ENCODE assay signal across 26 cellular contexts in the genomic region with DNA sequence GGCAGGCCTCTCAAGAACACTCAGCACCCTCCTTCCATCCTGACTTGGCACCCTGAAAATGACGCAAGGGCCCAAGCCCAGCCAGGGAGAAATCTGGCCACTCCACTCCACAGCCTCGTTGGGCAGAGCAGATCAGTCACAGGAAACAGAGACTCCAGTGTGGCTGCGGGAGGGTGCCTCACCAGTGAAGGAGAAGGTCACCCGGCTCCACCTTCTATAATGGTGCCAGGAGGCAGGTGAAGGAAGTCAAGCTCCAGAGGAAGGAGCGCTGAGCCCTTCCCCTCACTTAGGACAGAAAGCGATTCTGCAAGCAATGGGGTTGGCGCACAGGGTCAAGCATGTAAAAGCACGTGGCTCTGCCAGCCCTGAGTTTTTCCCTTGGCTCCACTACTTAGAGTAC. TPM values are rescaled to one million over a fixed set of nuclear protein-coding genes. Genes with fewer than 3 reads are reported as not detected.
DNase-seq lines count a peak whose midpoint lies in the region; ATAC-seq, FAIRE-seq and TF ChIP-seq lines count a peak whose summit lies in the region.
"Had no signal": no experiment of that assay in that cellular context is flagged by ENCODE, and none has a peak within 500 bp of the region (broad histone marks: within the 10 kb centered on the region; RNA-seq: fewer than 3 reads in every experiment).

No MANE protein-coding gene starts in this region.

- H3K4me2 ChIP-seq in HepG2 (ENCODE audit: low read depth, low read length) = no peak overlapping the region
- H3K4me2 ChIP-seq: BLaER1 treated with 17β-estradiol and CSF1 and Interleukin-3, amounts not matched to agents 10 nM and 100 nM had no signal

- no peaks in the 10 kb centered on the region for H3K36me3 ChIP-seq in HepG2 (replicated peaks in 1 of 2; ENCODE audit: control insufficient read depth in 1 of 2, insufficient read depth in 2 of 2, low read length in 2 of 2)
- no peaks in the 10 kb centered on the region for H3K36me3 ChIP-seq in right lobe of liver
- no peaks in the 10 kb centered on the region for H3K36me3 ChIP-seq in left lung
- no peaks in the 10 kb centered on the region for H3K36me3 ChIP-seq in sigmoid colon
- H3K36me3 ChIP-seq in small intestine (ENCODE audit: control insufficient read depth in 2 of 2, insufficient read depth in 2 of 2, low read length in 2 of 2) = no peaks in the 10 kb centered on the region
- H3K36me3 ChIP-seq: BLaER1 treated with 17β-estradiol and CSF1 and Interleukin-3, amounts not matched to agents 10 nM and 100 nM; MG63 had no signal

- POLR2A ChIA-PET in HepG2 (lab: Yijun Ruan, JAX) = no interaction called here

- H3K27ac ChIP-seq in HepG2 (ENCODE audit: extremely low read length, insufficient read depth, low read length) (no peak overlapping the region), right lobe of liver (no peak overlapping the region), left lung (no peak overlapping the region), sigmoid colon (no peak overlapping the region), small intestine (ENCODE audit: low read depth in 1 of 2, low read length in 1 of 2) (no peak overlapping the region)
- H3K27ac ChIP-seq: BLaER1 treated with 17β-estradiol and CSF1 and Interleukin-3, amounts not matched to agents 10 nM and 100 nM; GM23248 had no signal

- H3K4me1 ChIP-seq in HepG2 (ENCODE audit: insufficient read depth, low read length) (no peaks in the 10 kb centered on the region), right lobe of liver (no peaks in the 10 kb centered on the region), left lung (no peaks in the 10 kb centered on the region), sigmoid colon (no peaks in the 10 kb centered on the region), small intestine (ENCODE audit: control insufficient read depth in 2 of 2, insufficient read depth in 1 of 2, low read depth in 1 of 2, low read length in 1 of 2) (no peaks in the 10 kb centered on the region)

- H3K9me3 ChIP-seq in HepG2 (ENCODE audit: low read length) (no peaks in the 10 kb centered on the region), right lobe of liver (no peaks in the 10 kb centered on the region), left lung (no peaks in the 10 kb centered on the region), sigmoid colon (no peaks in the 10 kb centered on the region), small intestine (ENCODE audit: control insufficient read depth, low read depth) (no peaks in the 10 kb centered on the region)
- H3K9me3 ChIP-seq: BLaER1 treated with 17β-estradiol and CSF1 and Interleukin-3, amounts not matched to agents 10 nM and 100 nM; MG63 had no signal

- TF ChIP-seq CTCF in HepG2 (CRISPR knock-in tag; IDR thresholded peaks at IDR 0.05) = no peak
- no peak for TF ChIP-seq CTCF in right lobe of liver (IDR thresholded peaks at IDR 0.05)
- no peak for TF ChIP-seq CTCF in left lung (IDR thresholded peaks at IDR 0.05)
- TF ChIP-seq CTCF in sigmoid colon (IDR thresholded peaks at IDR 0.05) = no peak

- no peak for TF ChIP-seq EP300 in HepG2 (IDR thresholded peaks at IDR 0.05; ENCODE audit: low read depth in 2 of 2, low read length in 2 of 2)
- TF ChIP-seq EP300 in HepG2 (CRISPR knock-in tag; IDR thresholded peaks at IDR 0.05; ENCODE audit: borderline replicate concordance) = no peak
- no peak for TF ChIP-seq EP300 in sigmoid colon (IDR thresholded peaks at IDR 0.05)

- no peak for TF ChIP-seq RAD21 in HepG2 (CRISPR knock-in tag; IDR thresholded peaks at IDR 0.05)

- WGBS in HepG2 (ENCODE audit: low lambda C conversion rate) = 58% methylated on average over 8 of the region's 8 CpGs
- WGBS in right lobe of liver (ENCODE audit: insufficient coverage, low coverage, low lambda C conversion rate, missing lambda C conversion rate) = 94% methylated on average over 3 of the region's 8 CpGs
- WGBS in sigmoid colon, 2 donors = 84 to 86% methylated on average over 8 of the region's 8 CpGs
- 77 to 82% (median 79%) methylated on average over 8 of the region's 8 CpGs for WGBS in small intestine, 3 donors

- H3K79me2 ChIP-seq in HepG2 (ENCODE audit: insufficient read depth, low read length) = no peaks in the 10 kb centered on the region

- intact Hi-C loops in HepG2 (cut with micrococcal nuclease; ENCODE audit: unreplicated experiment) = no loop called here
- intact Hi-C loops in right lobe of liver (cut with DNase I) = no loop called here
- intact Hi-C loops in left lung (cut with DNase I) = no loop called here
- intact Hi-C loops in sigmoid colon (cut with DNase I) = no loop called here

- H2AFZ ChIP-seq in HepG2 (ENCODE audit: low read length) = no peak overlapping the region
- H2AFZ ChIP-seq: GM23248 had no signal

- in situ Hi-C loops in HepG2 (cut with HindIII; ENCODE audit: extremely low pct_ligation_motif_present, low pct_unique_long_range_greater_than_20kb) = no loop called here

- H3K4me3 ChIP-seq in HepG2 (replicated peaks in 1 of 3; ENCODE audit: insufficient read depth in 1 of 3, low read depth in 2 of 3, low read length in 3 of 3) (no peak overlapping the region), right lobe of liver (no peak overlapping the region), left lung (no peak overlapping the region), sigmoid colon (no peak overlapping the region), small intestine (ENCODE audit: low read depth in 1 of 2, low read length in 2 of 2) (no peak overlapping the region)
- H3K4me3 ChIP-seq: BLaER1 treated with 17β-estradiol and CSF1 and Interleukin-3, amounts not matched to agents 10 nM and 100 nM; GM12878; GM23248; MG63 had no signal

- no peak for ATAC-seq in HepG2
- ATAC-seq in right lobe of liver = no peak
- peak; percentile 87 for ATAC-seq in left lung
- ATAC-seq: CD8-positive, alpha-beta T cell; GM12878; HCT116 had no signal

- CTCF ChIA-PET in HepG2 (lab: Yijun Ruan, JAX; ENCODE audit: low intra/inter-chr PET ratio, low total read pairs) = no interaction called here

- no peak for DNase-seq in HepG2 (ENCODE audit: low spot score)
- DNase-seq in right lobe of liver = no peak
- DNase-seq in left lung = peak in 1 of 2 donors; percentile 77
- DNase-seq in sigmoid colon = peak; percentile 49
- no peak for DNase-seq in small intestine
- DNase-seq in Ammon's horn (ENCODE audit: low spot score) = no peak
- no peak for DNase-seq in H54 (ENCODE audit: insufficient read length, low spot score)
- DNase-seq: Calu3, DMS53, EL, GM23248, Kasumi-1, MG63, NCI-H1092 treated with DMSO at 0.1 percent for 48 hours, NCI-H2081 treated with DMSO at 0.1 percent for 48 hours, NCI-H2227 treated with DMSO at 0.1 percent for 48 hours, NCI-H510A treated with DMSO at 0.1 percent for 48 hours, NCI-H82, OCI-M1, Right ventricle myocardium superior had no signal

- no peaks in the 10 kb centered on the region for H4K20me1 ChIP-seq in HepG2 (ENCODE audit: insufficient read depth, low read length)
- H4K20me1 ChIP-seq: BLaER1 treated with 17β-estradiol and CSF1 and Interleukin-3, amounts not matched to agents 10 nM and 100 nM had no signal

- peaks cover 2 to 28% of the 10 kb centered on the region in 2 experiments; a peak in 2 of 5 replicates for H3K27me3 ChIP-seq in HepG2 (ENCODE audit: control insufficient read depth in 1 of 2, insufficient read depth in 2 of 2, low read length in 2 of 2)
- H3K27me3 ChIP-seq in right lobe of liver = no peaks in the 10 kb centered on the region
- H3K27me3 ChIP-seq in left lung = no peaks in the 10 kb centered on the region
- H3K27me3 ChIP-seq in sigmoid colon = no peaks in the 10 kb centered on the region
- no peaks in the 10 kb centered on the region for H3K27me3 ChIP-seq in small intestine (ENCODE audit: control insufficient read depth in 2 of 2, insufficient read depth in 2 of 2, low read length in 2 of 2)
- H3K27me3 ChIP-seq: BLaER1 treated with 17β-estradiol and CSF1 and Interleukin-3, amounts not matched to agents 10 nM and 100 nM; MG63 had no signal

- FAIRE-seq in HepG2 (lab: Jason Lieb, UNC) = no peak
- no peak for FAIRE-seq in small intestine (lab: Jason Lieb, UNC)
- no peak for FAIRE-seq in H54 (lab: Jason Lieb, UNC)
- FAIRE-seq: GM12878, GM19239 had no signal

- no TSS peak for BruUV-seq in HepG2 (replicated peaks; lab: Mats Ljungman, UMichigan)

- no peak for TF ChIP-seq POLR2A in HepG2 (IDR thresholded peaks at IDR 0.05; ENCODE audit: insufficient read depth in 1 of 2, low read depth in 2 of 2, low read length in 2 of 2)
- no peak for TF ChIP-seq POLR2A in right lobe of liver (IDR thresholded peaks at IDR 0.05)
- TF ChIP-seq POLR2A in sigmoid colon (IDR thresholded peaks at IDR 0.05) = no peak
- no peak for TF ChIP-seq POLR2A in H54 (IDR thresholded peaks at IDR 0.05; ENCODE audit: low read depth, low read length)

- no peak overlapping the region for H3K9ac ChIP-seq in HepG2 (ENCODE audit: insufficient read depth, low read depth, low read length)
- H3K9ac ChIP-seq: BLaER1 treated with 17β-estradiol and CSF1 and Interleukin-3, amounts not matched to agents 10 nM and 100 nM; GM23248 had no signal

RNA-seq across cellular contexts. Expression of a gene that starts 35.3 kb away (rescaled TPM):
- 0.15 TPM in 1 of 2 replicates, not detected in the other for total RNA-seq in HepG2 (2016; rRNA removed; fragmentation: Illumina TruSeq; extraction: Trizol)
- total RNA-seq in HepG2 (2016; cell fraction: cytosol; rRNA removed; fragmentation: Illumina TruSeq; extraction: Trizol; ENCODE audit: low read depth) = 0.09 TPM in 1 of 2 replicates, not detected in the other
- total RNA-seq in HepG2 (2016; cell fraction: insoluble cytoplasmic fraction; rRNA removed; fragmentation: Illumina TruSeq; extraction: Trizol) = 0.13 and 0.16 TPM in 2 replicates
- 0.14 and 0.28 TPM in 2 replicates for total RNA-seq in HepG2 (2016; cell fraction: membrane; rRNA removed; fragmentation: Illumina TruSeq; extraction: Trizol)
- 0.16 and 0.19 TPM in 2 replicates for total RNA-seq in HepG2 (2016; cell fraction: nucleus; rRNA removed; fragmentation: Illumina TruSeq; extraction: Trizol)
- polyA plus RNA-seq in HepG2 (2011; rRNA removed) = 0.14 and 0.26 TPM in 2 replicates
- polyA plus RNA-seq in HepG2 (2011; cell fraction: cytosol; rRNA removed) = 0.08 and 0.11 TPM in 2 replicates
- polyA plus RNA-seq in HepG2 (2011; cell fraction: nucleus; rRNA removed) = 0.21 and 0.26 TPM in 2 replicates
- polyA plus RNA-seq in HepG2 (2012) = 0.20 and 0.24 TPM in 2 replicates
- 0.05 and 0.06 TPM in 2 replicates for polyA plus RNA-seq in HepG2 (2016; cell fraction: cytosol; fragmentation: Illumina TruSeq; extraction: Trizol; ENCODE audit: low read depth)
- 0.09 and 0.11 TPM in 2 replicates for polyA plus RNA-seq in HepG2 (2016; cell fraction: insoluble cytoplasmic fraction; fragmentation: Illumina TruSeq; extraction: Trizol; ENCODE audit: low read depth)
- polyA plus RNA-seq in HepG2 (2016; cell fraction: membrane; fragmentation: Illumina TruSeq; extraction: Trizol; ENCODE audit: low read depth) = 0.08 and 0.10 TPM in 2 replicates
- polyA plus RNA-seq in HepG2 (2016; cell fraction: nucleus; fragmentation: Illumina TruSeq; extraction: Trizol; ENCODE audit: insufficient read depth, low read depth) = 0.27 and 0.83 TPM in 2 replicates
- polyA minus RNA-seq in HepG2 (2011; rRNA and poly(A)+ RNA removed; ENCODE audit: low replicate concordance) = 0.24 and 3.8 TPM in 2 replicates
- not detected in 2 replicates for polyA minus RNA-seq in HepG2 (2011; cell fraction: cytosol; rRNA and poly(A)+ RNA removed)
- 0.13 and 0.37 TPM in 2 replicates for polyA minus RNA-seq in HepG2 (2011; cell fraction: nucleus; rRNA and poly(A)+ RNA removed)
- total RNA-seq in right lobe of liver = under 1 TPM; 0.12 to 0.56 (median 0.32) TPM
- 10 to 100 TPM; 14.1 to 15.2 TPM for total RNA-seq in left lung
- total RNA-seq in sigmoid colon = 1 to 10 TPM in 1 of 4 donors, under 1 TPM in 3; 0.36 to 1.5 (median 0.69) TPM
- 1 to 10 TPM; 7.0 to 8.8 (median 7.8) TPM for polyA plus RNA-seq in sigmoid colon
- polyA plus RNA-seq in small intestine = 10 to 100 TPM in 2 of 3 donors, 1 to 10 TPM in 1; 3.0 to 10.3 (median 10.1) TPM
- total RNA-seq: A673, GM23248 had no signal
- polyA plus RNA-seq: GM23248 had no signal

Comparison
In these comparisons a context has a peak if more than half of its experiments do, and no peak if none do; other contexts are left out.
1. RNA of a gene that starts 35.3 kb away (total RNA-seq): 14.1 to 15.2 TPM in left lung; 0.36 to 1.5 TPM in sigmoid colon, 0.12 to 0.56 TPM in right lobe of liver and 0.09 to 0.28 TPM in HepG2; every median in the first group is over 4 times any median in the second.